ENCODE assay signal across 14 cellular contexts in the genomic region with DNA sequence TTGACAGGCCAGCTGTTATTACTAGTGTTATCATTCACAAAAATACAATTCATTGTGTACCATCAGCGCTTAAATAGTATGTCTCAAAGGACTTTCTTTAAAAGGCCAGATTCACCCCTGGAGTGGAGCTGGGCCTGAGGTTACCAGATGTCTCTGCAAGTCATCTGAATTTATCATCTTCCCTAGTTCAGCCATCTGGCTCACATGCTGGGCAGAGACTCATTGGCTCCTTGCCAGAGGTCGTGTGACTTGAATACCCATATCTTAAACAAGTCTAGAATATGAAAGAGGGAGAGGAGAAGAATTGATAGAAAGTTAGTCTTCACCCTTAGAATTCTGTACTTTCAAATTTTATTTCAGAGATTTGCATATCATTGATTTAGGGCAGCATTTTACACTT. TPM values are rescaled to one million over a fixed set of nuclear protein-coding genes. Genes with fewer than 3 reads are reported as not detected.
A peak's percentile ranks its signal among the peaks of the same experiment; 100 is the strongest.
DNase-seq lines count a peak whose midpoint lies in the region; ATAC-seq and TF ChIP-seq lines count a peak whose summit lies in the region.
"Had no signal": no experiment of that assay in that cellular context is flagged by ENCODE, and none has a peak within 500 bp of the region (broad histone marks: within the 10 kb centered on the region; RNA-seq: fewer than 3 reads in every experiment).

No MANE protein-coding gene starts in this region.

- ATAC-seq in HG02981 (IDR thresholded peaks at IDR 0.05; ENCODE audit: unreplicated experiment): no peak
- ATAC-seq: activated CD4-positive, CD25-positive, alpha-beta regulatory T cell treated with anti-CD3 and anti-CD28 coated beads, Interleukin-2, amount 50 U/mL, for 24 hours had no signal

- intact Hi-C loops in testis (cut with DNase I; ENCODE audit: low total_unique reads): no loop called here

- H3K4me1 ChIP-seq in testis: no peaks in the 10 kb centered on the region
- H3K4me1 ChIP-seq: uterus had no signal

- H3K36me3 ChIP-seq in testis (ENCODE audit: low read depth, missing control alignments): no peaks in the 10 kb centered on the region
- H3K36me3 ChIP-seq: uterus had no signal

- TF ChIP-seq CTCF in testis (IDR thresholded peaks at IDR 0.05): no peak

- H3K27ac ChIP-seq in testis: no peak overlapping the region
- H3K27ac ChIP-seq: uterus had no signal

- DNase-seq in NCI-H510A treated with DMSO at 0.1 percent for 48 hours (lab: John Stamatoyannopoulos, UW): peak; percentile 46
- DNase-seq in NCI-H510A (lab: John Stamatoyannopoulos, UW): no peak
- peak; percentile 91 for DNase-seq in NCI-H82 treated with DMSO at 0.1 percent for 48 hours (lab: John Stamatoyannopoulos, UW; ENCODE audit: unreplicated experiment)
- DNase-seq in dermis blood vessel endothelial cell: peak; percentile 24
- peak; percentile 49 for DNase-seq in testis
- DNase-seq in RKO (ENCODE audit: low spot score): no peak
- no peak for DNase-seq in activated CD4-positive, alpha-beta T cell treated with anti-CD3 and anti-CD28 coated beads for 4 hours
- DNase-seq: activated T-cell treated with anti-CD3 and anti-CD28 coated beads, Interleukin-2, amount 50 U/mL, for 24 hours; effector CD4-positive, alpha-beta T cell; NCI-H446 had no signal

- H3K27me3 ChIP-seq in testis: no peaks in the 10 kb centered on the region
- H3K27me3 ChIP-seq: uterus had no signal

- TF ChIP-seq POLR2A in testis (IDR thresholded peaks at IDR 0.05): no peak

- H3K9me3 ChIP-seq in testis: no peaks in the 10 kb centered on the region
- H3K9me3 ChIP-seq: uterus had no signal

- H3K4me3 ChIP-seq in testis: no peak overlapping the region
- H3K4me3 ChIP-seq: uterus had no signal

- WGBS in testis, 2 donors: 49 to 52% methylated on average over 2 of the region's 2 CpGs

RNA-seq across cellular contexts. Expression of a gene that starts 16.9 kb away (rescaled TPM):
- total RNA-seq in dermis blood vessel endothelial cell (0.09 and 0.17 TPM in 2 replicates), testis (10 to 100 TPM; 47.4 to 53.7 TPM)
- 17.7 TPM for polyA plus RNA-seq in testis (ENCODE audit: insufficient read depth, low read depth, low replicate concordance)
- polyA plus RNA-seq: IgD-negative memory B cell had no signal

Comparison
In these comparisons a context has a peak if more than half of its experiments do, and no peak if none do; other contexts are left out.
1. DNase-seq: peak in NCI-H510A treated with DMSO at 0.1 percent for 48 hours (single experiment), NCI-H82 treated with DMSO at 0.1 percent for 48 hours (single experiment), dermis blood vessel endothelial cell (single experiment) and testis (single experiment); none in NCI-H510A (single experiment), RKO (single experiment) and activated CD4-positive, alpha-beta T cell treated with anti-CD3 and anti-CD28 coated beads for 4 hours (0 of 2).
2. RNA of a gene that starts 16.9 kb away (total RNA-seq): 47.4 to 53.7 TPM in testis; 0.09 to 0.17 TPM in dermis blood vessel endothelial cell; every median in the first group is over 10 times any median in the second.